ENCODE assay signal across 27 cellular contexts in the genomic region with DNA sequence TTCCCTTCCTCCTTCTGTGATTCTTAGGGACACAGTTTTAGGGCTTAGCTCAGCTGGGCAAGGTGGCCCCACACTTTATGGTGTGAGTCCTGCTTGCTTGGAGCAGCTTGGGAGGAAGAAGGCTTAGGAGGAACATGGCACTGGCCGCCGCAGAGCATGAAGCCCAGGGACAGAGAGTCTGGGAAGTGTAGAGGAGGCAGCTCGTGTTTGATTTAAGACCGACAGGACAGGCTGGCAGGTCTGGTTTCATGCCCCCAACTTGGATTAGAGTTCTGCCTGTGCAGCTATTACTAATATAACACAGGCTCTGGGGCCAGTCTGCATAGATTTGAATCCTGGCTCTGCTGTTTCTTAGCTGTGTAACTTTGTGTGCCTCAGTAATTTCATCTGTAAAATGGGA.
"Had no signal": no experiment of that assay in that cellular context is flagged by ENCODE, and none has a peak within 500 bp of the region (broad histone marks: within the 10 kb centered on the region; RNA-seq: fewer than 3 reads in every experiment).

No MANE protein-coding gene starts in this region.

- H3K4me3 Mint-ChIP-seq: activated CD8-positive, alpha-beta T cell treated with anti-CD3 and anti-CD28 coated beads, Interleukin-2, amount 10 ng/mL, durations not matched to agents 7 days and 5 days; activated naive CD4-positive, alpha-beta T cell treated with anti-CD3 and anti-CD28 coated beads, Interleukin-2, amount 10 ng/mL, durations not matched to agents 7 days and 5 days; activated naive CD8-positive, alpha-beta T cell treated with anti-CD3 and anti-CD28 coated beads for 36 hours; activated T-cell treated with anti-CD3 and anti-CD28 coated beads, Interleukin-2, amount 50 U/mL, for 24 hours; activated T-helper 1 cell treated with anti-CD3 and anti-CD28 coated beads, Interleukin-12 subunit alpha, Interleukin-12 subunit beta, Interleukin-2, Interleukin-4 antibody, amounts not matched to agents 30 ng/mL and 10 ng/mL and 1 ng/mL, durations not matched to agents 14 hours and 24 hours and 36 hours; T-cell had no signal

- H3K27ac ChIP-seq: brain microvascular endothelial cell, cardiac muscle cell, KMS-11, SK-N-MC, VCaP had no signal

- H3K36me3 Mint-ChIP-seq: activated naive CD4-positive, alpha-beta T cell treated with anti-CD3 and anti-CD28 coated beads, Interleukin-2, amount 10 ng/mL, durations not matched to agents 7 days and 5 days; activated naive CD8-positive, alpha-beta T cell treated with anti-CD3 and anti-CD28 coated beads for 36 hours; T-cell had no signal

- H3K9me3 Mint-ChIP-seq: activated naive CD4-positive, alpha-beta T cell treated with anti-CD3 and anti-CD28 coated beads, Interleukin-2, amount 10 ng/mL, durations not matched to agents 7 days and 5 days; activated naive CD8-positive, alpha-beta T cell treated with anti-CD3 and anti-CD28 coated beads for 36 hours; activated T-cell treated with anti-CD3 and anti-CD28 coated beads, Interleukin-2, amount 50 U/mL, for 24 hours; activated T-helper 1 cell treated with anti-CD3 and anti-CD28 coated beads, Interleukin-12 subunit alpha, Interleukin-12 subunit beta, Interleukin-2, Interleukin-4 antibody, amounts not matched to agents 30 ng/mL and 10 ng/mL and 1 ng/mL, durations not matched to agents 14 hours and 24 hours and 36 hours; T-cell had no signal

- H3K4me3 ChIP-seq: cardiac muscle cell, SK-N-MC had no signal

- H3K4me1 Mint-ChIP-seq: activated naive CD4-positive, alpha-beta T cell treated with anti-CD3 and anti-CD28 coated beads, Interleukin-2, amount 10 ng/mL, durations not matched to agents 7 days and 5 days; T-cell had no signal

- H3K27ac Mint-ChIP-seq: activated CD8-positive, alpha-beta T cell treated with anti-CD3 and anti-CD28 coated beads, Interleukin-2, amount 10 ng/mL, durations not matched to agents 7 days and 5 days; activated naive CD4-positive, alpha-beta T cell treated with anti-CD3 and anti-CD28 coated beads, Interleukin-2, amount 10 ng/mL, durations not matched to agents 7 days and 5 days; activated naive CD8-positive, alpha-beta T cell treated with anti-CD3 and anti-CD28 coated beads for 36 hours; activated T-cell treated with anti-CD3 and anti-CD28 coated beads, Interleukin-2, amount 50 U/mL, for 24 hours; activated T-helper 1 cell treated with anti-CD3 and anti-CD28 coated beads, Interleukin-12 subunit alpha, Interleukin-12 subunit beta, Interleukin-2, Interleukin-4 antibody, amounts not matched to agents 30 ng/mL and 10 ng/mL and 1 ng/mL, durations not matched to agents 14 hours and 24 hours and 36 hours; T-cell had no signal

- H3K27me3 ChIP-seq: cardiac muscle cell had no signal

- H3K4me2 ChIP-seq: KMS-11 had no signal

- DNase-seq: activated CD4-positive, alpha-beta T cell treated with anti-CD3 and anti-CD28 coated beads for 4 hours; activated CD4-positive, alpha-beta T cell treated with anti-CD3 and anti-CD28 coated beads, Interleukin-2, amount 50 U/mL, for 4 hours; activated CD8-positive, alpha-beta memory T cell treated with anti-CD3 and anti-CD28 coated beads, Interleukin-2, amount 50 U/mL, for 48 hours; activated CD8-positive, alpha-beta T cell treated with anti-CD3 and anti-CD28 coated beads, Interleukin-2, amount 10 ng/mL, durations not matched to agents 7 days and 5 days; activated gamma-delta T cell treated with Interleukin-2 at 50 U/mL for 16 hours; activated naive CD4-positive, alpha-beta T cell treated with anti-CD3 and anti-CD28 coated beads, Interleukin-2, amount 10 ng/mL, durations not matched to agents 7 days and 5 days; activated naive CD8-positive, alpha-beta T cell treated with anti-CD3 and anti-CD28 coated beads for 36 hours; activated T-cell treated with anti-CD3 and anti-CD28 coated beads, Interleukin-2, amount 50 U/mL, for 24 hours; brain microvascular endothelial cell; NCI-H1092 treated with DMSO at 0.1 percent for 48 hours; NCI-H1417 treated with DMSO at 0.1 percent for 48 hours; NCI-H1694; NCI-H2029; NCI-H2107; NCI-H2171 treated with DMSO at 0.1 percent for 48 hours; NCI-H226; NCI-H526; NCI-H774; NK-92 treated with Interleukin-12 subunit alpha and Interleukin-12 subunit beta, amount 100 ng/mL, for 24 hours; OCI-M1; RPMI8226; T-cell had no signal

- H3K36me3 ChIP-seq: brain microvascular endothelial cell, cardiac muscle cell had no signal

- H3K9ac ChIP-seq: KMS-11 had no signal
